In the genomic region with DNA sequence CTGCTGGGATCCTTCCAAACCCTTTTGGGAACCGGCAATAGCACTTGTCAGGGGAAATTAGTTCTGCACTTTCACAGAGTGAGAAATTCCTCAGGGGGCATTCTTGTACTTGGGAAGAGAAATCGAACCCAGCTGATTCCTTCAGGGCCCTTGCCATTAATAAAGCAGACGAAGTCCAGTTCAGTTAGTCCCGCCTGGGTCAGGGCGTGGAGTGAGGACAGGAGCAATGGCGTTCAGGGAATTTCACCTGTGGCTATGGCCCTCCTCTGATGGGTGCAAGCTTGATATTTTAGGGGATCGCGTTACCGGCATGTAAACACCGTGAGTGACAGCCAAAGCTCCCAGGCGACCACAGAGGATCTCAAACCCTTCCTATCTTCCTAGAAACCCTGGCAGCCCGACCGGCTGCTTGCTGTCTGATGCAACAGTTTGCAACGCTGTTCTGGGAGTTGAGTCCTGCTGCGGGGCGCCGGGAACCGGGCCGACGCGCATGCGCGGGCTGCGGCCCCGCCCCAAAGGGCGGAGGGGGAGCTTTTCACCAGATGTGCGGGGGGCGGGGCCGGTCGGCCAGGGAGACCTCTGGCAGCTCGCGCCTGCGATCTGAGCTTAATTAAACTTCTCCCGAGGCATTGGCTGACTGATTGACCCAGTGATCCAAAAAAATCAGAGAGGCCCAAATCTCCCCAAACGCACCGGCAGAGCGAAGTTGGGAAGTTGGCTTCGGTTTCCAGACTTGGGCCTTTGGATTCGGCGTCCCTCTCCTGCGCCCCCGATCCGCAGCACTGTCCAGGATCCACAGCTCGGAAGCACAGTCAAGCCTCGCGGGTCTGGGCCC, we compare ENCODE assay signal across 8 cellular contexts. TPM values are rescaled to one million over a fixed set of nuclear protein-coding genes. Genes with fewer than 3 reads are reported as not detected.
DNase-seq lines count a peak whose midpoint lies in the region; ATAC-seq, FAIRE-seq and TF ChIP-seq lines count a peak whose summit lies in the region.

No MANE protein-coding gene starts in this region.

- no peaks in the 10 kb centered on the region for H3K9me3 ChIP-seq in kidney (ENCODE audit: control insufficient read depth in 1 of 2, low read length in 2 of 2)

- H3K36me3 ChIP-seq in kidney (ENCODE audit: control insufficient read depth in 1 of 2, insufficient read depth in 2 of 2, low read length in 2 of 2), result no peaks in the 10 kb centered on the region

- FAIRE-seq in kidney (lab: Jason Lieb, UNC), result no peak

- intact Hi-C loops in kidney (cut with DNase I), result loop anchor here (5.0 kb wide), 1 partner anchor 64 kb away; no protein-coding TSS in a partner anchor

- peak overlapping the region; percentile 70 to 76 for H3K4me3 ChIP-seq in kidney (ENCODE audit: low read length in 2 of 2)

- no peak for TF ChIP-seq CTCF in kidney (IDR thresholded peaks at IDR 0.05; ENCODE audit: borderline replicate concordance, extremely low read depth, insufficient read depth)

- H3K9ac ChIP-seq in kidney (ENCODE audit: low read length in 2 of 2), result peak overlapping the region; percentile 50 to 65

- peak overlapping the region; percentile 59 to 65 for H3K27ac ChIP-seq in kidney (ENCODE audit: low read depth in 2 of 2, low read length in 2 of 2)

- H3K4me1 ChIP-seq in kidney (ENCODE audit: control insufficient read depth in 1 of 2, insufficient read depth in 1 of 2, low read depth in 1 of 2, low read length in 2 of 2), result peaks cover 7 to 11% of the 10 kb centered on the region in 2 donors

- DNase-seq in AG08396 (ENCODE audit: low spot score) (peak; percentile 98), NCI-H345 (lab: John Stamatoyannopoulos, UW) (peak; percentile 94), cerebellar cortex (ENCODE audit: low spot score) (peak; percentile 77), kidney (peak; percentile 98)
- peak; percentile 93 for DNase-seq in activated CD4-positive, CD25-positive, alpha-beta regulatory T cell treated with anti-CD3 and anti-CD28 coated beads, Interleukin-2, amount 50 U/mL, for 72 hours
- DNase-seq in stimulated activated CD4-positive, alpha-beta T cell treated with anti-CD3 and anti-CD28 coated beads, Interleukin-12 subunit alpha, Interleukin-12 subunit beta, amount 100 ng/mL, for 4 hours, result peak; percentile 90

- ATAC-seq in GM19023 (IDR thresholded peaks at IDR 0.05; ENCODE audit: unreplicated experiment), result peak; percentile 72
- ATAC-seq in HG03342 (IDR thresholded peaks at IDR 0.05; ENCODE audit: unreplicated experiment), result peak; percentile 75

RNA-seq across cellular contexts. Expression of a gene that starts 34.3 kb away (rescaled TPM):
- 7.3 TPM for total RNA-seq in kidney
- 2.5 TPM for polyA plus RNA-seq in kidney (ENCODE audit: insufficient read depth, low read depth, low replicate concordance)

Comparison
In these comparisons a context has a peak if more than half of its experiments do, and no peak if none do; other contexts are left out.
1. Peak in every context shown above with its lines: DNase-seq, ATAC-seq, H3K4me3 ChIP-seq and H3K27ac ChIP-seq.